ENCODE assay signal across 17 cellular contexts in the genomic region with DNA sequence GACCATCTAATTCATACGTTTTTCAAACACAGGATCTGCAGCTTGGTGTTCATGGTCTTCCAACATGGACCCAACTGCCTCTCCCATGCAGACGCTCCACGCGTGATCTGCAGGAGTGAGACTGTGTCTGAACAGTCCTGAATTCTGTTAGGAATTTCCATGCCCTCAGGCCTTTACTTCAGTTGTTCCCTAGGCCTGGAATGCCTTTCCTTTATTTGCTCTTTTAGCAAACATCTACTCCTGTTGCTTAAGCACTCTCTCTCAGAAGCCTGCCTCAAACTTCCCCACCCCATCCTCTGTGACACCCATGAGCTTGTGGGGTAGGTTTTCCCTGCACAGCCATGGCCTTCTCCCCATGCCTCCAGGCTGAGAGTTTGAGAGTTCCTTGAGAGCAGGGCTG.
DNase-seq lines count a peak whose midpoint lies in the region; ATAC-seq and TF ChIP-seq lines count a peak whose summit lies in the region.
"Had no signal": no experiment of that assay in that cellular context is flagged by ENCODE, and none has a peak within 500 bp of the region (broad histone marks: within the 10 kb centered on the region; RNA-seq: fewer than 3 reads in every experiment).

No MANE protein-coding gene starts in this region.

- no peaks in the 10 kb centered on the region for H3K27me3 Mint-ChIP-seq in neural progenitor cell (ENCODE audit: insufficient read depth, low read depth)

- TF ChIP-seq CTCF in neural progenitor cell (IDR thresholded peaks at IDR 0.05) (no peak), left ventricle myocardium inferior (IDR thresholded peaks at IDR 0.05; ENCODE audit: borderline replicate concordance) (no peak)

- H3K4me3 Mint-ChIP-seq in neural progenitor cell, result no peak overlapping the region
- H3K4me3 Mint-ChIP-seq: CD8-positive, alpha-beta T cell had no signal

- no peak for ATAC-seq in GM19023 (IDR thresholded peaks at IDR 0.05; ENCODE audit: unreplicated experiment)
- ATAC-seq: CD8-positive, alpha-beta T cell; GM12878 had no signal

- no peaks in the 10 kb centered on the region for H3K36me3 Mint-ChIP-seq in neural progenitor cell
- H3K36me3 Mint-ChIP-seq: CD8-positive, alpha-beta T cell had no signal

- H3K27ac Mint-ChIP-seq in neural progenitor cell, result peak overlapping the region; percentile 3
- H3K27ac Mint-ChIP-seq: CD8-positive, alpha-beta T cell had no signal

- H3K27me3 ChIP-seq in BLaER1 (no peaks in the 10 kb centered on the region), neural progenitor cell (no peaks in the 10 kb centered on the region), left ventricle myocardium inferior (ENCODE audit: low read depth) (peaks cover 85% of the 10 kb centered on the region)
- H3K27me3 ChIP-seq: BLaER1 treated with 17β-estradiol and CSF1 and Interleukin-3, amounts not matched to agents 10 nM and 100 nM had no signal

- no peaks in the 10 kb centered on the region for H3K9me3 Mint-ChIP-seq in neural progenitor cell
- H3K9me3 Mint-ChIP-seq: CD8-positive, alpha-beta T cell had no signal

- DNase-seq in ELF-1 (ENCODE audit: low read depth, low spot score) (peak; percentile 38), islet precursor cell (peak; percentile 71), neural progenitor cell (ENCODE audit: low spot score) (no peak), left ventricle myocardium inferior (no peak), H4 (ENCODE audit: low spot score) (no peak)
- DNase-seq: 8988T, DMS 273 treated with DMSO at 0.1 percent for 48 hours, DMS53, DND-41, GDM1, GM23248, HCEC 1CT had no signal

- no peaks in the 10 kb centered on the region for H3F3A ChIP-seq in neural progenitor cell (ENCODE audit: low read depth)

- H3K27ac ChIP-seq in BLaER1 (no peak overlapping the region), neural progenitor cell (no peak overlapping the region), left ventricle myocardium inferior (replicated peaks) (no peak overlapping the region)
- H3K27ac ChIP-seq: BLaER1 treated with 17β-estradiol and CSF1 and Interleukin-3, amounts not matched to agents 10 nM and 100 nM; GM23248 had no signal

- H3K9me3 ChIP-seq in BLaER1 (no peaks in the 10 kb centered on the region), neural progenitor cell (ENCODE audit: low read depth) (no peaks in the 10 kb centered on the region), left ventricle myocardium inferior (replicated peaks) (no peaks in the 10 kb centered on the region)
- H3K9me3 ChIP-seq: BLaER1 treated with 17β-estradiol and CSF1 and Interleukin-3, amounts not matched to agents 10 nM and 100 nM had no signal

- no peaks in the 10 kb centered on the region for H3K79me2 ChIP-seq in neural progenitor cell (ENCODE audit: low read depth)

- H3K4me3 ChIP-seq in BLaER1 (no peak overlapping the region), neural progenitor cell (no peak overlapping the region), left ventricle myocardium inferior (no peak overlapping the region)
- H3K4me3 ChIP-seq: BLaER1 treated with 17β-estradiol and CSF1 and Interleukin-3, amounts not matched to agents 10 nM and 100 nM; GM12878; GM23248 had no signal

- no peak overlapping the region for H2AFZ ChIP-seq in neural progenitor cell (replicated peaks)
- H2AFZ ChIP-seq: GM23248 had no signal

- intact Hi-C loops in left ventricle myocardium inferior (cut with micrococcal nuclease), result no loop called here

- peaks cover 3% of the 10 kb centered on the region for H3K4me1 Mint-ChIP-seq in neural progenitor cell

- H3K36me3 ChIP-seq in BLaER1, result no peaks in the 10 kb centered on the region
- H3K36me3 ChIP-seq in neural progenitor cell, result no peaks in the 10 kb centered on the region
- H3K36me3 ChIP-seq in left ventricle myocardium inferior, result no peaks in the 10 kb centered on the region
- H3K36me3 ChIP-seq: BLaER1 treated with 17β-estradiol and CSF1 and Interleukin-3, amounts not matched to agents 10 nM and 100 nM had no signal

- H3K4me1 ChIP-seq in BLaER1 (peaks cover 16% of the 10 kb centered on the region), neural progenitor cell (no peaks in the 10 kb centered on the region), left ventricle myocardium inferior (no peaks in the 10 kb centered on the region)

- H3K4me2 ChIP-seq in BLaER1 (peak overlapping the region; percentile 20; the same call in 1 of the 2 replicates), neural progenitor cell (no peak overlapping the region)

- H3K9ac ChIP-seq in BLaER1, result no peak overlapping the region
- no peak overlapping the region for H3K9ac ChIP-seq in neural progenitor cell
- H3K9ac ChIP-seq: BLaER1 treated with 17β-estradiol and CSF1 and Interleukin-3, amounts not matched to agents 10 nM and 100 nM; GM23248 had no signal

- H4K20me1 ChIP-seq in BLaER1, result no peaks in the 10 kb centered on the region
- H4K20me1 ChIP-seq in neural progenitor cell (ENCODE audit: low read depth), result no peaks in the 10 kb centered on the region
- H4K20me1 ChIP-seq: BLaER1 treated with 17β-estradiol and CSF1 and Interleukin-3, amounts not matched to agents 10 nM and 100 nM had no signal

Comparison
In these comparisons a context has a peak if more than half of its experiments do, and no peak if none do; other contexts are left out.
1. DNase-seq: peak in ELF-1 (single experiment) and islet precursor cell (single experiment); none in neural progenitor cell (single experiment), left ventricle myocardium inferior (single experiment) and H4 (single experiment).